Comparison of ENCODE assay signal across 8 cellular contexts in genomic region chr18:77099501-77100370, GRCh38. TPM values are rescaled to one million over a fixed set of nuclear protein-coding genes. Genes with fewer than 3 reads are reported as not detected.
DNase-seq lines count a peak whose midpoint lies in the region; ATAC-seq, FAIRE-seq and TF ChIP-seq lines count a peak whose summit lies in the region.

No MANE protein-coding gene starts in this region.

- H3K36me3 ChIP-seq in HCT116 (ENCODE audit: control insufficient read depth in 1 of 2, insufficient read depth in 2 of 2, low read length in 2 of 2) (peaks cover 7 to 24% of the 10 kb centered on the region in 2 experiments; a peak in 2 of 4 replicates), mesenchymal stem cell (ENCODE audit: control insufficient read depth in 1 of 2, insufficient read depth in 2 of 2, low read depth in 1 of 2, low read length in 2 of 2) (peaks cover 13 to 18% of the 10 kb centered on the region in 2 experiments)

- H3K27me3 ChIP-seq in HCT116 (ENCODE audit: insufficient read depth, low read length) (no peaks in the 10 kb centered on the region), mesenchymal stem cell (ENCODE audit: control insufficient read depth in 1 of 2, insufficient read depth in 1 of 2, low read length in 2 of 2) (no peaks in the 10 kb centered on the region)

- CTCF ChIA-PET in HCT116 (lab: Charles Lee): no interaction called here
- CTCF ChIA-PET in activated CD8-positive, alpha-beta memory T cell treated with anti-CD3 and anti-CD28 coated beads, Interleukin-2, amount 10 ng/mL, durations not matched to agents 7 days and 5 days (lab: Charles Lee): interaction anchor here (1.2 kb wide), 2 partner anchors 44 to 99 kb away, joined by 3 to 4 read pairs; no protein-coding TSS in a partner anchor

- no peak for TF ChIP-seq POLR2A in HCT116 (IDR thresholded peaks at IDR 0.05; ENCODE audit: borderline replicate concordance, extremely low read depth, insufficient read depth, insufficient read length)

- no peak for TF ChIP-seq RAD21 in HCT116 (IDR thresholded peaks at IDR 0.05; ENCODE audit: low read depth)

- H3K4me3 ChIP-seq in HCT116 (replicated peaks in 1 of 2; ENCODE audit: low read depth in 1 of 2, low read length in 2 of 2) (no peak overlapping the region), mesenchymal stem cell (ENCODE audit: insufficient read depth in 1 of 2, low read depth in 1 of 2, low read length in 2 of 2) (no peak overlapping the region)

- no peaks in the 10 kb centered on the region for H3K27me3 Mint-ChIP-seq in activated CD8-positive, alpha-beta memory T cell treated with anti-CD3 and anti-CD28 coated beads, Interleukin-2, amount 10 ng/mL, durations not matched to agents 7 days and 5 days

- POLR2A ChIA-PET in HCT116 (lab: Charles Lee): interaction anchor here (1.5 kb wide), 1 partner anchor 11 kb away, joined by 3 read pairs; no protein-coding TSS in a partner anchor

- H4K8ac ChIP-seq in mesenchymal stem cell (ENCODE audit: low read length): peak overlapping the region; percentile 47

- no peak overlapping the region for H3K23ac ChIP-seq in mesenchymal stem cell (ENCODE audit: low read length in 2 of 2)

- H3K9me3 Mint-ChIP-seq in activated CD8-positive, alpha-beta memory T cell treated with anti-CD3 and anti-CD28 coated beads, Interleukin-2, amount 10 ng/mL, durations not matched to agents 7 days and 5 days (ENCODE audit: low read depth): no peaks in the 10 kb centered on the region

- H3K4me3 Mint-ChIP-seq in activated CD8-positive, alpha-beta memory T cell treated with anti-CD3 and anti-CD28 coated beads, Interleukin-2, amount 10 ng/mL, durations not matched to agents 7 days and 5 days: peak overlapping the region; percentile 46

- H3K27ac Mint-ChIP-seq in activated CD8-positive, alpha-beta memory T cell treated with anti-CD3 and anti-CD28 coated beads, Interleukin-2, amount 10 ng/mL, durations not matched to agents 7 days and 5 days: peak overlapping the region; percentile 98

- H3K4me2 ChIP-seq in HCT116 (ENCODE audit: low read length): peak overlapping the region; percentile 96
- H3K4me2 ChIP-seq in mesenchymal stem cell (ENCODE audit: low read length, poor library complexity, severe bottlenecking): no peak overlapping the region

- intact Hi-C loops in HCT116 (cut with micrococcal nuclease) (no loop called here), posterior vena cava (cut with DNase I) (loop anchor here in 1 of 2 donors (5.0 kb wide), 1 partner anchor 32 kb away; no protein-coding TSS in a partner anchor)

- no peaks in the 10 kb centered on the region for H4K20me1 ChIP-seq in HCT116 (ENCODE audit: insufficient read depth)

- peaks cover 72% of the 10 kb centered on the region for H3K36me3 Mint-ChIP-seq in activated CD8-positive, alpha-beta memory T cell treated with anti-CD3 and anti-CD28 coated beads, Interleukin-2, amount 10 ng/mL, durations not matched to agents 7 days and 5 days

- peaks cover 19% of the 10 kb centered on the region for H3K79me1 ChIP-seq in mesenchymal stem cell (replicated peaks; ENCODE audit: low read length, poor library complexity, severe bottlenecking)

- H2AK5ac ChIP-seq in mesenchymal stem cell (ENCODE audit: low read length, severe bottlenecking): peak overlapping the region; percentile 82

- BruUV-seq in HCT116 (replicated peaks; lab: Mats Ljungman, UMichigan): no TSS peak

- FAIRE-seq in D721Med (lab: Jason Lieb, UNC): peak; percentile 77

- no peak overlapping the region for H2AFZ ChIP-seq in HCT116 (ENCODE audit: low read depth, low read length, poor library complexity, severe bottlenecking)
- H2AFZ ChIP-seq in mesenchymal stem cell (ENCODE audit: low read depth, low read length): no peak overlapping the region

- H3K4ac ChIP-seq in mesenchymal stem cell (ENCODE audit: low read depth in 1 of 2, low read length in 2 of 2): peak overlapping the region; percentile 31 to 40

- H3K9me3 ChIP-seq in HCT116 (ENCODE audit: control insufficient read depth in 1 of 2, insufficient read depth in 1 of 2, low read depth in 1 of 2, low read length in 2 of 2): no peaks in the 10 kb centered on the region
- no peaks in the 10 kb centered on the region for H3K9me3 ChIP-seq in mesenchymal stem cell (ENCODE audit: control insufficient read depth, low read length)

- peak overlapping the region; percentile 54 for H2BK120ac ChIP-seq in mesenchymal stem cell (ENCODE audit: low read depth, low read length)

- DNase-seq in D721Med (ENCODE audit: insufficient read length, low spot score) (no peak), HCT116 (ENCODE audit: low read depth, low spot score) (no peak), mesenchymal stem cell (no peak), pons (ENCODE audit: low spot score) (no peak), posterior vena cava (ENCODE audit: low spot score) (no peak)
- peak; percentile 64 for DNase-seq in activated CD8-positive, alpha-beta memory T cell treated with anti-CD3 and anti-CD28 coated beads, Interleukin-2, amount 10 ng/mL, durations not matched to agents 7 days and 5 days

- H3K18ac ChIP-seq in mesenchymal stem cell (ENCODE audit: low read depth in 1 of 2, low read length in 2 of 2): peak overlapping the region; percentile 75 to 90

- ATAC-seq in HCT116 (no peak), GM21786 (IDR thresholded peaks at IDR 0.05; ENCODE audit: unreplicated experiment) (no peak), HG03571 (IDR thresholded peaks at IDR 0.05; ENCODE audit: unreplicated experiment) (no peak)
- ATAC-seq in activated CD8-positive, alpha-beta memory T cell treated with anti-CD3 and anti-CD28 coated beads, Interleukin-2, amount 10 ng/mL, durations not matched to agents 7 days and 5 days: no peak

- RAD21 ChIA-PET in HCT116 (lab: Charles Lee; ENCODE audit: low non-redundant PET in 1 of 2, low total read pairs in 2 of 2, uncharacterized antibody in 2 of 2, unreplicated experiment in 2 of 2): no interaction called here

- H3K9ac ChIP-seq in HCT116 (ENCODE audit: low read length) (no peak overlapping the region), mesenchymal stem cell (ENCODE audit: low read length) (no peak overlapping the region)

- H2BK12ac ChIP-seq in mesenchymal stem cell (ENCODE audit: low read length in 2 of 2): peak overlapping the region; percentile 98 to 99

- H3K14ac ChIP-seq in mesenchymal stem cell (ENCODE audit: low read length in 2 of 2): peak overlapping the region in 1 of 2 experiments; percentile 71

- WGBS in mesenchymal stem cell: 93% methylated on average over 21 of the region's 21 CpGs

- peaks cover 96% of the 10 kb centered on the region for H3K4me1 Mint-ChIP-seq in activated CD8-positive, alpha-beta memory T cell treated with anti-CD3 and anti-CD28 coated beads, Interleukin-2, amount 10 ng/mL, durations not matched to agents 7 days and 5 days

- no peak overlapping the region for H2BK5ac ChIP-seq in mesenchymal stem cell (ENCODE audit: low read depth, low read length, poor library complexity, severe bottlenecking)

- H3K9me2 ChIP-seq in HCT116 (ENCODE audit: insufficient read depth): no peaks in the 10 kb centered on the region

- TF ChIP-seq CTCF in D721Med (IDR thresholded peaks at IDR 0.05; ENCODE audit: insufficient read depth, missing control alignments): no peak
- TF ChIP-seq CTCF in HCT116 (IDR thresholded peaks at IDR 0.05 in 2 of 3, conservative IDR thresholded peaks at IDR 0.05 in 1 of 3; ENCODE audit: borderline replicate concordance in 1 of 3, insufficient read depth in 1 of 3, low read depth in 2 of 3, low read length in 2 of 3): no peak

- peak overlapping the region; percentile 33 for H2BK15ac ChIP-seq in mesenchymal stem cell (ENCODE audit: low read depth, poor library complexity, severe bottlenecking)

- H3K79me2 ChIP-seq in HCT116 (ENCODE audit: insufficient read depth, low read length): peaks cover 21% of the 10 kb centered on the region; the same call in 1 of the 2 replicates

- peak overlapping the region; percentile 23 for H4K91ac ChIP-seq in mesenchymal stem cell (ENCODE audit: low read length)

- H3K4me1 ChIP-seq in HCT116 (ENCODE audit: control insufficient read depth in 1 of 2, insufficient read depth in 2 of 2, low read length in 2 of 2): peaks cover 40 to 57% of the 10 kb centered on the region in 2 experiments
- peaks cover 43% of the 10 kb centered on the region for H3K4me1 ChIP-seq in mesenchymal stem cell (ENCODE audit: control insufficient read depth, insufficient read depth, low read depth, low read length)

- peak overlapping the region; percentile 96 for H3K27ac ChIP-seq in HCT116 (ENCODE audit: low read depth, low read length)
- peak overlapping the region; percentile 94 for H3K27ac ChIP-seq in mesenchymal stem cell (ENCODE audit: low read length, poor library complexity, severe bottlenecking)

TF ChIP-seq in HCT116, 20 proteins besides CTCF, POLR2A, EP300 and RAD21 (continues in another document):
- TF ChIP-seq SIN3A (IDR thresholded peaks at IDR 0.05; ENCODE audit: low read depth): no peak
- no peak for TF ChIP-seq CBX3 (IDR thresholded peaks at IDR 0.05; ENCODE audit: low read depth)
- TF ChIP-seq ZFX (IDR thresholded peaks at IDR 0.05): no peak
- TF ChIP-seq FOSL1 (IDR thresholded peaks at IDR 0.05; ENCODE audit: low read depth): no peak
- TF ChIP-seq SP1 (IDR thresholded peaks at IDR 0.05; ENCODE audit: low read depth): no peak
- no peak for TF ChIP-seq ZNF274 (IDR thresholded peaks at IDR 0.05; ENCODE audit: low read depth, low read length)
- TF ChIP-seq EZH2phosphoT487 (IDR thresholded peaks at IDR 0.05; ENCODE audit: borderline replicate concordance): no peak
- no peak for TF ChIP-seq POLR2AphosphoS5 (IDR thresholded peaks at IDR 0.05; ENCODE audit: low read depth, low read length)
- TF ChIP-seq TCF7L2 (IDR thresholded peaks at IDR 0.05; ENCODE audit: borderline replicate concordance, extremely low read depth, insufficient read depth, insufficient read length): no peak
- no peak for TF ChIP-seq YY1 (IDR thresholded peaks at IDR 0.05; ENCODE audit: extremely low read depth, insufficient replicate concordance, low read depth, low read length)
- TF ChIP-seq MAX (IDR thresholded peaks at IDR 0.05): no peak

RNA-seq across cellular contexts. Expression of gene MBP, which starts 32.8 kb away (rescaled TPM):
- total RNA-seq in HCT116 (2021; ENCODE audit: unreplicated experiment) (34.9 TPM), posterior vena cava (10 to 100 TPM; 41.6 to 42.1 TPM)
- 17.5 and 20.2 TPM in 2 replicates for polyA plus RNA-seq in HCT116 (2012)
- 100 to 1,000 TPM in 1 of 2 experiments, 10 to 100 TPM in 1; 94.7 to 101 TPM for total RNA-seq in activated CD8-positive, alpha-beta memory T cell treated with anti-CD3 and anti-CD28 coated beads, Interleukin-2, amount 10 ng/mL, durations not matched to agents 7 days and 5 days
- 7.6 TPM for polyA plus RNA-seq in mesenchymal stem cell (2013, experiment 1 of 2)
- polyA plus RNA-seq in mesenchymal stem cell (2013, experiment 2 of 2): 8.8 TPM
